1 cellular context compared by ENCODE assay signal in genomic region chr2:2874805-2875204, GRCh38.
TF ChIP-seq lines count a peak whose summit lies in the region.

No MANE protein-coding gene starts in this region.

TF ChIP-seq in neural cell, 6 proteins besides CTCF, POLR2A, EP300 and RAD21 (continued from another document):
- TF ChIP-seq, protein P1, sequence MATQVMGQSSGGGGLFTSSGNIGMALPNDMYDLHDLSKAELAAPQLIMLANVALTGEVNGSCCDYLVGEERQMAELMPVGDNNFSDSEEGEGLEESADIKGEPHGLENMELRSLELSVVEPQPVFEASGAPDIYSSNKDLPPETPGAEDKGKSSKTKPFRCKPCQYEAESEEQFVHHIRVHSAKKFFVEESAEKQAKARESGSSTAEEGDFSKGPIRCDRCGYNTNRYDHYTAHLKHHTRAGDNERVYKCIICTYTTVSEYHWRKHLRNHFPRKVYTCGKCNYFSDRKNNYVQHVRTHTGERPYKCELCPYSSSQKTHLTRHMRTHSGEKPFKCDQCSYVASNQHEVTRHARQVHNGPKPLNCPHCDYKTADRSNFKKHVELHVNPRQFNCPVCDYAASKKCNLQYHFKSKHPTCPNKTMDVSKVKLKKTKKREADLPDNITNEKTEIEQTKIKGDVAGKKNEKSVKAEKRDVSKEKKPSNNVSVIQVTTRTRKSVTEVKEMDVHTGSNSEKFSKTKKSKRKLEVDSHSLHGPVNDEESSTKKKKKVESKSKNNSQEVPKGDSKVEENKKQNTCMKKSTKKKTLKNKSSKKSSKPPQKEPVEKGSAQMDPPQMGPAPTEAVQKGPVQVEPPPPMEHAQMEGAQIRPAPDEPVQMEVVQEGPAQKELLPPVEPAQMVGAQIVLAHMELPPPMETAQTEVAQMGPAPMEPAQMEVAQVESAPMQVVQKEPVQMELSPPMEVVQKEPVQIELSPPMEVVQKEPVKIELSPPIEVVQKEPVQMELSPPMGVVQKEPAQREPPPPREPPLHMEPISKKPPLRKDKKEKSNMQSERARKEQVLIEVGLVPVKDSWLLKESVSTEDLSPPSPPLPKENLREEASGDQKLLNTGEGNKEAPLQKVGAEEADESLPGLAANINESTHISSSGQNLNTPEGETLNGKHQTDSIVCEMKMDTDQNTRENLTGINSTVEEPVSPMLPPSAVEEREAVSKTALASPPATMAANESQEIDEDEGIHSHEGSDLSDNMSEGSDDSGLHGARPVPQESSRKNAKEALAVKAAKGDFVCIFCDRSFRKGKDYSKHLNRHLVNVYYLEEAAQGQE (IDR thresholded peaks at IDR 0.05; ENCODE audit: borderline replicate concordance): no peak
- TF ChIP-seq POLR2AphosphoS5 (IDR thresholded peaks at IDR 0.05) (no peak), SMC3 (conservative IDR thresholded peaks at IDR 0.05; ENCODE audit: poor library complexity) (no peak), EZH2 (IDR thresholded peaks at IDR 0.05; ENCODE audit: borderline replicate concordance, insufficient read depth, low read length, poor library complexity, severe bottlenecking) (no peak), TAF1 (IDR thresholded peaks at IDR 0.05; ENCODE audit: low read depth) (no peak)
